In genomic region chr3:4906107-4906621, GRCh38 we compare ENCODE assay signal across 11 cellular contexts.
DNase-seq lines count a peak whose midpoint lies in the region; ATAC-seq, FAIRE-seq and TF ChIP-seq lines count a peak whose summit lies in the region.
"Had no signal": no experiment of that assay in that cellular context is flagged by ENCODE, and none has a peak within 500 bp of the region (broad histone marks: within the 10 kb centered on the region; RNA-seq: fewer than 3 reads in every experiment).

No MANE protein-coding gene starts in this region.

- no peak overlapping the region for H4K5ac ChIP-seq in IMR-90 (ENCODE audit: low read depth, low read length)

- no peaks in the 10 kb centered on the region for H3K9me3 Mint-ChIP-seq in WTC11
- H3K9me3 Mint-ChIP-seq: memory B cell had no signal

- H4K20me1 ChIP-seq in IMR-90 (ENCODE audit: insufficient read depth, low read length), result no peaks in the 10 kb centered on the region

- H3K4me3 ChIP-seq in IMR-90 (ENCODE audit: insufficient read depth, low read depth, low read length) (no peak overlapping the region), ovary (no peak overlapping the region)
- H3K4me3 ChIP-seq: coronary artery had no signal

- TF ChIP-seq CTCF in IMR-90 (conservative IDR thresholded peaks at IDR 0.05; ENCODE audit: low read depth, low read length) (no peak), WTC11 (IDR thresholded peaks at IDR 0.05) (no peak), ovary (IDR thresholded peaks at IDR 0.05) (no peak)

- no peak overlapping the region for H3K14ac ChIP-seq in IMR-90 (replicated peaks; ENCODE audit: low read depth, low read length)

- TF ChIP-seq RAD21 in IMR-90 (IDR thresholded peaks at IDR 0.05; ENCODE audit: low read length), result no peak

- no peak overlapping the region for H3K4me3 Mint-ChIP-seq in WTC11
- H3K4me3 Mint-ChIP-seq: memory B cell had no signal

- H2BK5ac ChIP-seq in IMR-90 (ENCODE audit: low read depth, low read length, poor library complexity, severe bottlenecking), result no peak overlapping the region

- no peaks in the 10 kb centered on the region for H3K9me3 ChIP-seq in IMR-90 (ENCODE audit: control insufficient read depth, insufficient read depth, low read length)
- no peaks in the 10 kb centered on the region for H3K9me3 ChIP-seq in ovary

- no peak overlapping the region for H2AK9ac ChIP-seq in IMR-90 (replicated peaks; ENCODE audit: low read depth, low read length, poor library complexity)

- H3K9ac ChIP-seq in IMR-90 (ENCODE audit: low read depth, low read length), result no peak overlapping the region

- H3K56ac ChIP-seq in IMR-90 (ENCODE audit: extremely low read depth, insufficient read depth, low read length), result no peak overlapping the region

- H3K27me3 ChIP-seq in IMR-90 (ENCODE audit: control insufficient read depth, insufficient read depth, low read length) (peaks cover 1% of the 10 kb centered on the region; the same call in 1 of the 2 replicates), ovary (no peaks in the 10 kb centered on the region)

- H2BK20ac ChIP-seq in IMR-90 (ENCODE audit: low read depth, low read length), result no peak overlapping the region

- no peak overlapping the region for H3K4me2 ChIP-seq in IMR-90 (ENCODE audit: low read depth, low read length)

- no peak overlapping the region for H4K91ac ChIP-seq in IMR-90 (ENCODE audit: insufficient read depth, low read depth, low read length)

- no peak overlapping the region for H3K4ac ChIP-seq in IMR-90 (ENCODE audit: low read depth, low read length)

- H3K27ac ChIP-seq in IMR-90 (ENCODE audit: insufficient read depth, low read length) (no peak overlapping the region), ovary (no peak overlapping the region)
- H3K27ac ChIP-seq: coronary artery, HL-60 had no signal

- TF ChIP-seq POLR2A in IMR-90 (IDR thresholded peaks at IDR 0.05; ENCODE audit: low read depth, low read length) (no peak), ovary (IDR thresholded peaks at IDR 0.05) (no peak)

- no peaks in the 10 kb centered on the region for H3K4me1 ChIP-seq in IMR-90 (ENCODE audit: control insufficient read depth, insufficient read depth, low read length)
- peaks cover 2% of the 10 kb centered on the region for H3K4me1 ChIP-seq in ovary (ENCODE audit: insufficient read depth)

- dilution Hi-C loops in IMR-90 (cut with HindIII; ENCODE audit: low sequenced_read_pairs, unreplicated experiment), result no loop called here

- no peak overlapping the region for H3K27ac Mint-ChIP-seq in WTC11
- H3K27ac Mint-ChIP-seq: memory B cell had no signal

- H3K27me3 Mint-ChIP-seq in WTC11 (ENCODE audit: low read depth), result no peaks in the 10 kb centered on the region; the same call in 1 of the 2 replicates
- H3K27me3 Mint-ChIP-seq: memory B cell had no signal

- H2BK120ac ChIP-seq in IMR-90 (ENCODE audit: low read depth, low read length), result no peak overlapping the region

- FAIRE-seq in GM19239 (lab: Jason Lieb, UNC), result no peak

- no peak overlapping the region for H2BK15ac ChIP-seq in IMR-90 (ENCODE audit: low read depth, low read length)

- H3K79me1 ChIP-seq in IMR-90 (ENCODE audit: low read depth in 1 of 2, low read length in 2 of 2), result no peaks in the 10 kb centered on the region

- ATAC-seq in IMR-90 (ENCODE audit: low read depth) (no peak; the same call in 1 of the 2 replicates), WTC11 (peak; percentile 83), GM18517 (IDR thresholded peaks at IDR 0.05; ENCODE audit: unreplicated experiment) (no peak), HG03565 (IDR thresholded peaks at IDR 0.05; ENCODE audit: unreplicated experiment) (no peak)

- CTCF ChIA-PET in IMR-90 (lab: Yijun Ruan, JAX) (no interaction called here), WTC11 (lab: Charles Lee) (interaction anchor here (1.1 to 1.5 kb wide), 2 partner anchors 186 to 194 kb away, joined by 3 read pairs; no protein-coding TSS in a partner anchor)

- H2AK5ac ChIP-seq in IMR-90 (ENCODE audit: low read depth, low read length), result no peak overlapping the region

- no peak overlapping the region for H3K23ac ChIP-seq in IMR-90 (ENCODE audit: low read depth, low read length)

- peaks cover 3% of the 10 kb centered on the region for H3K9me1 ChIP-seq in IMR-90 (ENCODE audit: insufficient read depth, low read length)

- DNase-seq in ELR (ENCODE audit: low read depth) (peak; percentile 65), IMR-90 (peak; percentile 36), WTC11 (ENCODE audit: low spot score) (no peak), kidney tubule cell (ENCODE audit: low spot score) (peak; percentile 98), ovary (no peak), GM19239 (ENCODE audit: insufficient read length, low spot score) (no peak)

- POLR2A ChIA-PET in IMR-90 (lab: Charles Lee; ENCODE audit: unreplicated experiment) (no interaction called here), WTC11 (lab: Charles Lee) (interaction anchor here (0.5 kb wide), 1 partner anchor 151 kb away, joined by 3 read pairs; no protein-coding TSS in a partner anchor)

- intact Hi-C loops in IMR-90 (cut with micrococcal nuclease), result no loop called here
- intact Hi-C loops in ovary (cut with DNase I), result no loop called here

- H3K36me3 ChIP-seq in IMR-90 (ENCODE audit: control insufficient read depth, insufficient read depth, low read length), result no peaks in the 10 kb centered on the region
- H3K36me3 ChIP-seq in ovary, result no peaks in the 10 kb centered on the region

- peaks cover 17% of the 10 kb centered on the region for H3K4me1 Mint-ChIP-seq in WTC11
- H3K4me1 Mint-ChIP-seq: memory B cell had no signal

- H3K36me3 Mint-ChIP-seq in WTC11, result no peaks in the 10 kb centered on the region

- H4K8ac ChIP-seq in IMR-90 (ENCODE audit: low read depth in 2 of 2, low read length in 2 of 2), result no peak overlapping the region

- in situ Hi-C loops in IMR-90 (cut with MboI; ENCODE audit: low sequenced_read_pairs), result loop anchor here (10.0 kb wide), 1 partner anchor 49 kb away; no protein-coding TSS in a partner anchor

- no peak overlapping the region for H3K18ac ChIP-seq in IMR-90 (ENCODE audit: low read depth, low read length)

- no TSS peak for BruUV-seq in IMR-90 (replicated peaks; lab: Mats Ljungman, UMichigan)

- WGBS in IMR-90 (ENCODE audit: extremely low coverage in 2 of 2, insufficient read length in 1 of 2), 2 experiments, result no CpG with 5 or more reads among the region's 3 CpGs
- WGBS in ovary, 3 donors, result 51 to 60% (median 57%) methylated on average over 3 of the region's 3 CpGs

- no peak for TF ChIP-seq EP300 in ovary (IDR thresholded peaks at IDR 0.05)

- no peak overlapping the region for H2AFZ ChIP-seq in IMR-90 (replicated peaks; ENCODE audit: low read length, poor library complexity)

TF ChIP-seq in IMR-90, 13 proteins besides CTCF, POLR2A, EP300 and RAD21 (continues in another document):
- no peak for TF ChIP-seq ELK1 (IDR thresholded peaks at IDR 0.05; ENCODE audit: borderline replicate concordance, low read depth, low read length)
- no peak for TF ChIP-seq RFX5 (IDR thresholded peaks at IDR 0.05; ENCODE audit: low read depth, low read length)
- no peak for TF ChIP-seq RCOR1 (IDR thresholded peaks at IDR 0.05; ENCODE audit: insufficient replicate concordance, low read length)
- no peak for TF ChIP-seq SMC3 (IDR thresholded peaks at IDR 0.05; ENCODE audit: low read depth, low read length)
- TF ChIP-seq MXI1 (IDR thresholded peaks at IDR 0.05; ENCODE audit: borderline replicate concordance, low read depth, low read length), result no peak
- no peak for TF ChIP-seq FOS (IDR thresholded peaks at IDR 0.05; ENCODE audit: low read depth, low read length)
- TF ChIP-seq NFE2L2 (IDR thresholded peaks at IDR 0.05; ENCODE audit: low read depth, low read length), result no peak

TF ChIP-seq in WTC11, 78 proteins besides CTCF, POLR2A, EP300 and RAD21:
- TF ChIP-seq FOXJ3 (CRISPR knock-in tag; IDR thresholded peaks at IDR 0.05; ENCODE audit: borderline replicate concordance) (no peak), MLX (CRISPR knock-in tag; IDR thresholded peaks at IDR 0.05) (no peak), EMX1 (CRISPR knock-in tag; IDR thresholded peaks at IDR 0.05) (no peak), ZNF232 (CRISPR knock-in tag; IDR thresholded peaks at IDR 0.05) (no peak)

Comparison
In these comparisons a context has a peak if more than half of its experiments do, and no peak if none do; other contexts are left out.
1. DNase-seq: peak in ELR (single experiment), IMR-90 (single experiment) and kidney tubule cell (single experiment); none in WTC11 (single experiment), ovary (0 of 5) and GM19239 (single experiment).